ENCODE assay signal across 31 cellular contexts in genomic region chr3:733313-733712, GRCh38.
"Had no signal": no experiment of that assay in that cellular context is flagged by ENCODE, and none has a peak within 500 bp of the region (broad histone marks: within the 10 kb centered on the region; RNA-seq: fewer than 3 reads in every experiment).

No MANE protein-coding gene starts in this region.

- H3K9me3 ChIP-seq: ovary, psoas muscle, thoracic aorta, thyroid gland, tibial nerve, upper lobe of left lung, vagina had no signal

- H3K4me3 ChIP-seq: neural progenitor cell, ovary, psoas muscle, skin epidermis, smooth muscle cell, spleen, thoracic aorta, thyroid gland, tibial nerve, upper lobe of left lung, vagina had no signal

- H2AFZ ChIP-seq: neural progenitor cell, parathyroid adenoma had no signal

- FAIRE-seq: urothelium cell line had no signal

- H3K4me3 Mint-ChIP-seq: natural killer cell; nephron; neural progenitor cell; stimulated activated memory B cell treated with anti-CD40 and anti-IgM and Interleukin-4, amounts not matched to agents 10 μg/mL and 1 μg/mL and 100 μg/mL, for 72 hours; stimulated activated naive CD8-positive, alpha-beta T cell treated with anti-CD3 and anti-CD28 coated beads, Interleukin-15, amount 100 ng/mL, for 72 hours had no signal

- H3K79me2 ChIP-seq: parathyroid adenoma had no signal

- H3K27me3 Mint-ChIP-seq: progenitor cell of endocrine pancreas; stimulated activated naive CD8-positive, alpha-beta T cell treated with anti-CD3 and anti-CD28 coated beads, Interleukin-15, amount 100 ng/mL, for 72 hours had no signal

- H3K4me1 Mint-ChIP-seq: natural killer cell; nephron; neural progenitor cell; stimulated activated memory B cell treated with anti-CD40 and anti-IgM and Interleukin-4, amounts not matched to agents 10 μg/mL and 1 μg/mL and 100 μg/mL, for 72 hours; stimulated activated naive CD8-positive, alpha-beta T cell treated with anti-CD3 and anti-CD28 coated beads, Interleukin-15, amount 100 ng/mL, for 72 hours had no signal

- ATAC-seq: natural killer cell; psoas muscle; right cardiac atrium; sciatic nerve; stimulated activated memory B cell treated with anti-CD40 and anti-IgM and Interleukin-4, amounts not matched to agents 10 μg/mL and 1 μg/mL and 100 μg/mL, for 72 hours; stimulated activated naive CD8-positive, alpha-beta T cell treated with anti-CD3 and anti-CD28 coated beads, Interleukin-15, amount 100 ng/mL, for 72 hours; stimulated activated naive CD8-positive, alpha-beta T cell treated with anti-CD3 and anti-CD28 coated beads, Interleukin-15, Interleukin-2, amounts not matched to agents 100 U/mL and 50 U/mL, for 24 hours had no signal

- H3K36me3 Mint-ChIP-seq: neural progenitor cell; stimulated activated memory B cell treated with anti-CD40 and anti-IgM and Interleukin-4, amounts not matched to agents 10 μg/mL and 1 μg/mL and 100 μg/mL, for 72 hours had no signal

- H3K4me2 ChIP-seq: neural progenitor cell, smooth muscle cell had no signal

- H3K4me1 ChIP-seq: neural progenitor cell, parathyroid adenoma, psoas muscle, spleen, thyroid gland, tibial nerve, upper lobe of left lung, vagina had no signal

- H3K27ac Mint-ChIP-seq: natural killer cell; nephron; neural progenitor cell; progenitor cell of endocrine pancreas; stimulated activated memory B cell treated with anti-CD40 and anti-IgM and Interleukin-4, amounts not matched to agents 10 μg/mL and 1 μg/mL and 100 μg/mL, for 72 hours; stimulated activated naive CD8-positive, alpha-beta T cell treated with anti-CD3 and anti-CD28 coated beads, Interleukin-15, amount 100 ng/mL, for 72 hours had no signal

- DNase-seq: natural killer cell; occipital lobe; ovary; posterior cingulate gyrus; psoas muscle; right cardiac atrium; spleen; stimulated activated CD4-positive, alpha-beta T cell treated with anti-CD3 and anti-CD28 coated beads, Interleukin-12 subunit alpha, Interleukin-12 subunit beta, amount 100 ng/mL, for 4 hours; stimulated activated CD4-positive, alpha-beta T cell treated with anti-CD3 and anti-CD28 coated beads, Interleukin-1b, Interleukin-23, amount 100 ng/mL, for 48 hours; stimulated activated CD4-positive, alpha-beta T cell treated with anti-CD3 and anti-CD28 coated beads, Interleukin-4, amount 100 ng/mL, for 1 hour; stimulated activated CD4-positive, alpha-beta T cell treated with anti-CD3 and anti-CD28 coated beads, Interleukin-4, amount 100 ng/mL, for 4 hours; stimulated activated CD8-positive, alpha-beta memory T cell treated with anti-CD3 and anti-CD28 coated beads, Interleukin-4, amount 100 ng/mL, for 48 hours; stimulated activated naive CD4-positive, alpha-beta T cell; stimulated activated naive CD8-positive, alpha-beta T cell treated with anti-CD3 and anti-CD28 coated beads, Interleukin-15, amount 100 ng/mL, for 72 hours; stimulated activated naive CD8-positive, alpha-beta T cell treated with anti-CD3 and anti-CD28 coated beads, Interleukin-15, Interleukin-2, amounts not matched to agents 100 U/mL and 50 U/mL, for 24 hours; substantia nigra; thyroid gland; trophoblast cell; upper lobe of left lung had no signal

- H3K27me3 ChIP-seq: neural progenitor cell, ovary, spleen, thyroid gland, tibial nerve, upper lobe of left lung, vagina had no signal

- H3K9me3 Mint-ChIP-seq: nephron, neural progenitor cell had no signal

- H3K9ac ChIP-seq: neural progenitor cell, parathyroid adenoma had no signal

- H3K36me3 ChIP-seq: neural progenitor cell, ovary, spleen, thoracic aorta, thyroid gland, tibial nerve, upper lobe of left lung, vagina had no signal

- H3K27ac ChIP-seq: neural progenitor cell, ovary, parathyroid adenoma, psoas muscle, skin epidermis, spleen, thoracic aorta, thyroid gland, tibial nerve, upper lobe of left lung, vagina had no signal
